In the genomic region with DNA sequence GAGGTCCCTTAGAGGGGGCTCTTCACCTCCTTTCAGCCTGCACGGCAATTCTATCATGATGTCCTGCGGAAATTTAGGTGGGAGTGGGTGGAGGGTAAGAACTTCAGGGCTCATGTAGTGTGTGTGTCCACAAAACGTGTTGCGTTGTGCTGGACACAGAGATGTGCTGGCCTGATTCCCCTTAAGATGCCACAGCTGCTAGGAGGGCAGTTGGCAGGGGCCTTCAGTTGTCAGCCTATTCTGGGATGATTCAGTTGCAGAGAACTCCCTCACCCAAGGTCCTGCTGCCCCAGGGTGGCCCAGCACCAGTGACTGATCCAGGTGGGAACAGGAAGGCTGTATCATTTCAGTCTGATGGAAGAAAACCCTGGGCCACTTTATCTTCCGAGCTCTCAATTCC, we compare ENCODE assay signal across 10 cellular contexts. TPM values are rescaled to one million over a fixed set of nuclear protein-coding genes. Genes with fewer than 3 reads are reported as not detected.
DNase-seq lines count a peak whose midpoint lies in the region; ATAC-seq lines count a peak whose summit lies in the region.
"Had no signal": no experiment of that assay in that cellular context is flagged by ENCODE, and none has a peak within 500 bp of the region (broad histone marks: within the 10 kb centered on the region; RNA-seq: fewer than 3 reads in every experiment).

No MANE protein-coding gene starts in this region.

- peaks cover 6% of the 10 kb centered on the region for H3K27me3 Mint-ChIP-seq in activated CD8-positive, alpha-beta T cell treated with anti-CD3 and anti-CD28 coated beads, Interleukin-2, amount 10 ng/mL, durations not matched to agents 7 days and 5 days (ENCODE audit: low read depth)

- no peak for DNase-seq in activated CD8-positive, alpha-beta T cell treated with anti-CD3 and anti-CD28 coated beads, Interleukin-2, amount 10 ng/mL, durations not matched to agents 7 days and 5 days
- no peak for DNase-seq in NCI-H187 treated with DMSO at 0.1 percent for 48 hours (lab: John Stamatoyannopoulos, UW)
- no peak for DNase-seq in stimulated activated CD4-positive, alpha-beta T cell treated with anti-CD3 and anti-CD28 coated beads, Interleukin-4, amount 100 ng/mL, for 24 hours
- DNase-seq: HCEC 1CT had no signal

- peak overlapping the region in 1 of 10 experiments; percentile 74; a peak in 3 of 20 replicates for H3K4me3 ChIP-seq in BLaER1 treated with 17β-estradiol and CSF1 and Interleukin-3, amounts not matched to agents 10 nM and 100 nM
- peak overlapping the region; percentile 67 for H3K4me3 ChIP-seq in HUES64 (ENCODE audit: low read length)
- peak overlapping the region; percentile 79 to 90 for H3K4me3 ChIP-seq in mucosa of rectum (ENCODE audit: low read length in 2 of 2)

- H4K20me1 ChIP-seq in BLaER1 treated with 17β-estradiol and CSF1 and Interleukin-3, amounts not matched to agents 10 nM and 100 nM, result peaks cover 0 to 31% (median 20%) of the 10 kb centered on the region in 11 experiments; a peak in 16 of 22 replicates

- H3K9me3 Mint-ChIP-seq in activated CD8-positive, alpha-beta T cell treated with anti-CD3 and anti-CD28 coated beads, Interleukin-2, amount 10 ng/mL, durations not matched to agents 7 days and 5 days (ENCODE audit: insufficient read depth), result no peaks in the 10 kb centered on the region

- CTCF ChIA-PET in activated CD8-positive, alpha-beta T cell treated with anti-CD3 and anti-CD28 coated beads, Interleukin-2, amount 10 ng/mL, durations not matched to agents 7 days and 5 days (lab: Charles Lee), result interaction anchor here (1.2 to 1.8 kb wide), 3 partner anchors 8 to 13 kb away, joined by 3 to 8 read pairs (median 6); a partner anchor contains a TSS

- peaks cover 0 to 32% (median 25%) of the 10 kb centered on the region in 11 experiments; a peak in 18 of 22 replicates for H3K36me3 ChIP-seq in BLaER1 treated with 17β-estradiol and CSF1 and Interleukin-3, amounts not matched to agents 10 nM and 100 nM
- H3K36me3 ChIP-seq in HUES64 (ENCODE audit: insufficient read depth, low read length), result peaks cover 30% of the 10 kb centered on the region
- H3K36me3 ChIP-seq in mucosa of rectum (ENCODE audit: control insufficient read depth in 2 of 2, insufficient read depth in 2 of 2, low read length in 2 of 2), result no peaks in the 10 kb centered on the region
- H3K36me3 ChIP-seq: vagina had no signal

- H3K4me2 ChIP-seq in BLaER1 treated with 17β-estradiol and CSF1 and Interleukin-3, amounts not matched to agents 10 nM and 100 nM, result peak overlapping the region in 7 of 11 experiments; percentile 61 to 94 (median 82); a peak in 9 of 22 replicates

- 94% methylated on average over 5 of the region's 5 CpGs for WGBS in HUES64

- POLR2A ChIA-PET in activated CD8-positive, alpha-beta T cell treated with anti-CD3 and anti-CD28 coated beads, Interleukin-2, amount 10 ng/mL, durations not matched to agents 7 days and 5 days (lab: Charles Lee), result interaction anchor here (1.4 to 1.9 kb wide), 4 partner anchors 8 to 642 kb away, joined by 3 to 8 read pairs (median 5); a partner anchor contains a TSS

- peak overlapping the region; percentile 95 for H3K4me3 Mint-ChIP-seq in activated CD8-positive, alpha-beta T cell treated with anti-CD3 and anti-CD28 coated beads, Interleukin-2, amount 10 ng/mL, durations not matched to agents 7 days and 5 days

- no peak for ATAC-seq in activated CD8-positive, alpha-beta T cell treated with anti-CD3 and anti-CD28 coated beads, Interleukin-2, amount 10 ng/mL, durations not matched to agents 7 days and 5 days
- ATAC-seq in GM21825 (IDR thresholded peaks at IDR 0.05; ENCODE audit: unreplicated experiment), result no peak
- no peak for ATAC-seq in GM18520 (IDR thresholded peaks at IDR 0.05; ENCODE audit: unreplicated experiment)

- peaks cover 49% of the 10 kb centered on the region for H3K4me1 Mint-ChIP-seq in activated CD8-positive, alpha-beta T cell treated with anti-CD3 and anti-CD28 coated beads, Interleukin-2, amount 10 ng/mL, durations not matched to agents 7 days and 5 days (ENCODE audit: low read depth)

- H3K36me3 Mint-ChIP-seq in activated CD8-positive, alpha-beta T cell treated with anti-CD3 and anti-CD28 coated beads, Interleukin-2, amount 10 ng/mL, durations not matched to agents 7 days and 5 days (ENCODE audit: low read depth), result peaks cover 34% of the 10 kb centered on the region

- H3K27ac ChIP-seq in BLaER1 treated with 17β-estradiol and CSF1 and Interleukin-3, amounts not matched to agents 10 nM and 100 nM, result peak overlapping the region in 7 of 11 experiments; percentile 79 to 95 (median 92); a peak in 9 of 22 replicates
- H3K27ac ChIP-seq in HUES64 (ENCODE audit: low read depth, low read length) (no peak overlapping the region), mucosa of rectum (ENCODE audit: low read depth in 2 of 2, low read length in 2 of 2) (no peak overlapping the region)
- H3K27ac ChIP-seq: vagina had no signal

- no peaks in the 10 kb centered on the region for H3K27me3 ChIP-seq in BLaER1 treated with 17β-estradiol and CSF1 and Interleukin-3, amounts not matched to agents 10 nM and 100 nM
- H3K27me3 ChIP-seq in HUES64 (ENCODE audit: insufficient read depth, low read length) (no peaks in the 10 kb centered on the region), mucosa of rectum (ENCODE audit: control insufficient read depth in 2 of 2, insufficient read depth in 2 of 2, low read length in 2 of 2) (no peaks in the 10 kb centered on the region)
- H3K27me3 ChIP-seq: vagina had no signal

- H3K4me1 ChIP-seq in BLaER1 treated with 17β-estradiol and CSF1 and Interleukin-3, amounts not matched to agents 10 nM and 100 nM, result peaks cover 21 to 40% (median 25%) of the 10 kb centered on the region in 10 experiments
- H3K4me1 ChIP-seq in HUES64 (ENCODE audit: insufficient read depth, low read length) (peaks cover 15% of the 10 kb centered on the region; the same call in 1 of the 2 replicates), mucosa of rectum (ENCODE audit: control insufficient read depth in 2 of 2, insufficient read depth in 2 of 2, low read length in 2 of 2) (peaks cover 8 to 12% of the 10 kb centered on the region in 2 donors)

- H3K9ac ChIP-seq in BLaER1 treated with 17β-estradiol and CSF1 and Interleukin-3, amounts not matched to agents 10 nM and 100 nM, result 0 out of 22 replicates have a peak overlapping the region, but pooled peaks of 1 of the 11 experiments have one; percentile 94
- H3K9ac ChIP-seq in HUES64 (ENCODE audit: low read depth, low read length) (no peak overlapping the region), mucosa of rectum (ENCODE audit: low read depth in 1 of 2, low read length in 2 of 2) (peak overlapping the region in 1 of 2 donors; percentile 66)

- peaks cover 0 to 13% (median 0%) of the 10 kb centered on the region in 11 experiments; a peak in 7 of 22 replicates for H3K9me3 ChIP-seq in BLaER1 treated with 17β-estradiol and CSF1 and Interleukin-3, amounts not matched to agents 10 nM and 100 nM (replicated peaks in 1 of 11)
- no peaks in the 10 kb centered on the region for H3K9me3 ChIP-seq in HUES64 (ENCODE audit: insufficient read depth, low read depth, low read length)
- H3K9me3 ChIP-seq in mucosa of rectum (ENCODE audit: control insufficient read depth in 2 of 2, low read length in 2 of 2), result no peaks in the 10 kb centered on the region
- H3K9me3 ChIP-seq: vagina had no signal

- peak overlapping the region; percentile 96 for H3K27ac Mint-ChIP-seq in activated CD8-positive, alpha-beta T cell treated with anti-CD3 and anti-CD28 coated beads, Interleukin-2, amount 10 ng/mL, durations not matched to agents 7 days and 5 days

RNA-seq across cellular contexts. Expression of a gene that starts 1.0 kb away (rescaled TPM):
- polyA plus RNA-seq in HUES64 (2013, experiment 1 of 2), result 37.0 TPM
- 44.4 TPM for polyA plus RNA-seq in HUES64 (2013, experiment 2 of 2)
- total RNA-seq in activated CD8-positive, alpha-beta T cell treated with anti-CD3 and anti-CD28 coated beads, Interleukin-2, amount 10 ng/mL, durations not matched to agents 7 days and 5 days, result 100 to 1,000 TPM; 128 to 135 TPM

Comparison
In these comparisons a context has a peak if more than half of its experiments do, and no peak if none do; other contexts are left out.
1. H3K27ac ChIP-seq: peak in BLaER1 treated with 17β-estradiol and CSF1 and Interleukin-3, amounts not matched to agents 10 nM and 100 nM (7 of 11); none in HUES64 (single experiment) and mucosa of rectum (0 of 2).